In the genomic region with DNA sequence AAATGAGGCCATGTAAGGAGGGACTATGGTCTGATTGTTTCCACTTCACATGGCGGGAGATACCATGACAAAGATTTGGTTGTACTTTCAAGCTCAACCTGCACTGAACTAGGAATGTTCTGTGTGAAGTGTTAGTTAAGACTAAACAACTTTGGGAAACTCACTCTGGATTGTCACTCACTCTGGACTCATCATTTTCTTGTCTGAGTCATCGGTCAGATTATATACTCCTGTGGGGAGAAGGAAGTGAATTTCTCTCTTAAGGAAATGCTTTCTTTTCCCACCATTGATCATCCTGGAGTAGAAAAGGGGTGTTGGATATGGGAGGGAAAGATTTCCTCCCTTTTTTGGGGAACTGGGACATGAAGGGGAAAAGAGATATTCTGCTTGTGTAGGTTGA, we compare ENCODE assay signal across 16 cellular contexts. TPM values are rescaled to one million over a fixed set of nuclear protein-coding genes. Genes with fewer than 3 reads are reported as not detected.
"Had no signal": no experiment of that assay in that cellular context is flagged by ENCODE, and none has a peak within 500 bp of the region (broad histone marks: within the 10 kb centered on the region; RNA-seq: fewer than 3 reads in every experiment).

No MANE protein-coding gene starts in this region.

- H3K27me3 ChIP-seq: body of pancreas, hepatocyte, testis, upper lobe of left lung had no signal

- DNase-seq: activated CD4-positive, alpha-beta T cell treated with anti-CD3 and anti-CD28 coated beads for 1 hour; activated gamma-delta T cell treated with Interleukin-2 at 50 U/mL for 16 hours; activated T-cell treated with anti-CD3 and anti-CD28 coated beads, Interleukin-2, amount 50 U/mL, for 1 hour; anterior cingulate cortex; body of pancreas; glutamatergic neuron; immature natural killer cell; left cardiac atrium; retina; sigmoid colon; stimulated activated CD4-positive, alpha-beta T cell treated with anti-CD3 and anti-CD28 coated beads, Interleukin-2, amount 100 ng/mL, for 48 hours; stimulated activated naive CD4-positive, alpha-beta T cell; testis; upper lobe of left lung had no signal

- H3K4me1 ChIP-seq: sigmoid colon, testis had no signal

- H3K27ac ChIP-seq: body of pancreas, hepatocyte, sigmoid colon, testis, upper lobe of left lung had no signal

- ATAC-seq: body of pancreas; left cardiac atrium; natural killer cell treated with Interleukin-12 subunit alpha and Interleukin-12 subunit beta and Interleukin-15 and Interleukin-18, amount 100 ng/mL, for 72 hours had no signal

RNA-seq across cellular contexts. Expression of a gene that starts 26.9 kb away (rescaled TPM):
- polyA plus RNA-seq: hepatocyte had no signal
